In genomic region chr3:32946973-32947372, GRCh38 we compare ENCODE assay signal across 15 cellular contexts. TPM values are rescaled to one million over a fixed set of nuclear protein-coding genes. Genes with fewer than 3 reads are reported as not detected.
DNase-seq lines count a peak whose midpoint lies in the region; ATAC-seq and TF ChIP-seq lines count a peak whose summit lies in the region.
"Had no signal": no experiment of that assay in that cellular context is flagged by ENCODE, and none has a peak within 500 bp of the region (broad histone marks: within the 10 kb centered on the region; RNA-seq: fewer than 3 reads in every experiment).

No MANE protein-coding gene starts in this region.

- H3K27ac ChIP-seq in HCT116 (ENCODE audit: low read depth, low read length) (no peak overlapping the region), KMS-11 (no peak overlapping the region), caudate nucleus (ENCODE audit: low read depth, low read length) (no peak overlapping the region)

- POLR2A ChIA-PET in HCT116 (lab: Charles Lee), result no interaction called here

- H4K20me1 ChIP-seq in HCT116 (ENCODE audit: insufficient read depth) (no peaks in the 10 kb centered on the region), KMS-11 (ENCODE audit: insufficient read depth) (no peaks in the 10 kb centered on the region)

- H3K4me1 ChIP-seq in HCT116 (ENCODE audit: control insufficient read depth in 1 of 2, insufficient read depth in 2 of 2, low read length in 2 of 2) (peaks cover 0 to 14% of the 10 kb centered on the region in 2 experiments; a peak in 2 of 4 replicates), KMS-11 (ENCODE audit: low read depth, poor library complexity, severe bottlenecking) (peaks cover 5% of the 10 kb centered on the region)

- TF ChIP-seq POLR2A in HCT116 (IDR thresholded peaks at IDR 0.05; ENCODE audit: borderline replicate concordance, extremely low read depth, insufficient read depth, insufficient read length), result no peak

- no peak for TF ChIP-seq RAD21 in HCT116 (IDR thresholded peaks at IDR 0.05; ENCODE audit: low read depth)

- H3K4me3 ChIP-seq in HCT116 (replicated peaks in 1 of 2; ENCODE audit: low read depth in 1 of 2, low read length in 2 of 2) (no peak overlapping the region), KMS-11 (IDR thresholded peaks at IDR 0.05; ENCODE audit: insufficient read depth, low read depth, low read length) (no peak overlapping the region)

- CTCF ChIA-PET in HCT116 (lab: Charles Lee), result interaction anchor here (0.7 to 4.1 kb wide), 10 partner anchors 13 to 842 kb away, joined by 3 to 26 read pairs (median 4); no protein-coding TSS in a partner anchor

- H3K27me3 ChIP-seq in HCT116 (ENCODE audit: insufficient read depth, low read length) (no peaks in the 10 kb centered on the region), KMS-11 (ENCODE audit: insufficient read depth, low read depth) (no peaks in the 10 kb centered on the region)

- H3K36me3 Mint-ChIP-seq in activated T-helper 1 cell treated with anti-CD3 and anti-CD28 coated beads, Interleukin-12 subunit alpha, Interleukin-12 subunit beta, Interleukin-2, Interleukin-4 antibody, amounts not matched to agents 30 ng/mL and 10 ng/mL and 1 ng/mL, durations not matched to agents 14 hours and 24 hours and 36 hours (ENCODE audit: low read depth), result peaks cover 10% of the 10 kb centered on the region
- H3K36me3 Mint-ChIP-seq in stimulated activated memory B cell treated with anti-CD40 and anti-IgM and Interleukin-4, amounts not matched to agents 10 μg/mL and 1 μg/mL and 100 μg/mL, for 72 hours, result no peaks in the 10 kb centered on the region

- H2AFZ ChIP-seq in HCT116 (ENCODE audit: low read depth, low read length, poor library complexity, severe bottlenecking) (peak overlapping the region; percentile 84), KMS-11 (ENCODE audit: low read depth) (0 out of 2 replicates have a peak overlapping the region, but pooled peaks have one; percentile 54)

- H3K9me3 ChIP-seq in HCT116 (ENCODE audit: control insufficient read depth in 1 of 2, insufficient read depth in 1 of 2, low read depth in 1 of 2, low read length in 2 of 2), result no peaks in the 10 kb centered on the region

- H3K27ac Mint-ChIP-seq in activated T-helper 1 cell treated with anti-CD3 and anti-CD28 coated beads, Interleukin-12 subunit alpha, Interleukin-12 subunit beta, Interleukin-2, Interleukin-4 antibody, amounts not matched to agents 30 ng/mL and 10 ng/mL and 1 ng/mL, durations not matched to agents 14 hours and 24 hours and 36 hours, result peak overlapping the region; percentile 36
- H3K27ac Mint-ChIP-seq in stimulated activated memory B cell treated with anti-CD40 and anti-IgM and Interleukin-4, amounts not matched to agents 10 μg/mL and 1 μg/mL and 100 μg/mL, for 72 hours, result peak overlapping the region; percentile 61
- H3K27ac Mint-ChIP-seq: HFFc6 had no signal

- RAD21 ChIA-PET in HCT116 (lab: Charles Lee; ENCODE audit: low non-redundant PET in 1 of 2, low total read pairs in 2 of 2, uncharacterized antibody in 2 of 2, unreplicated experiment in 2 of 2), result interaction anchor here (0.6 to 0.7 kb wide), 2 partner anchors 127 to 840 kb away, joined by 3 read pairs; no protein-coding TSS in a partner anchor

- H3K4me1 Mint-ChIP-seq in activated T-helper 1 cell treated with anti-CD3 and anti-CD28 coated beads, Interleukin-12 subunit alpha, Interleukin-12 subunit beta, Interleukin-2, Interleukin-4 antibody, amounts not matched to agents 30 ng/mL and 10 ng/mL and 1 ng/mL, durations not matched to agents 14 hours and 24 hours and 36 hours (ENCODE audit: low read depth), result peaks cover 40% of the 10 kb centered on the region
- H3K4me1 Mint-ChIP-seq in stimulated activated memory B cell treated with anti-CD40 and anti-IgM and Interleukin-4, amounts not matched to agents 10 μg/mL and 1 μg/mL and 100 μg/mL, for 72 hours, result peaks cover 20% of the 10 kb centered on the region

- intact Hi-C loops in HCT116 (cut with micrococcal nuclease), result loop anchor here (1.0 to 2.0 kb wide), 4 partner anchors 127 to 840 kb away; no protein-coding TSS in a partner anchor
- intact Hi-C loops in activated T-helper 1 cell treated with anti-CD3 and anti-CD28 coated beads, Interleukin-12 subunit alpha, Interleukin-12 subunit beta, Interleukin-2, Interleukin-4 antibody, amounts not matched to agents 30 ng/mL and 10 ng/mL and 1 ng/mL, durations not matched to agents 14 hours and 24 hours and 36 hours (cut with micrococcal nuclease), result loop anchor here (1.0 to 5.0 kb wide), 10 partner anchors 13 to 495 kb away; partner anchors contain the start of genes GLB1, TMPPE and UBP1

- H3K9ac ChIP-seq in HCT116 (ENCODE audit: low read length) (no peak overlapping the region), KMS-11 (no peak overlapping the region)

- H3K27me3 Mint-ChIP-seq in activated T-helper 1 cell treated with anti-CD3 and anti-CD28 coated beads, Interleukin-12 subunit alpha, Interleukin-12 subunit beta, Interleukin-2, Interleukin-4 antibody, amounts not matched to agents 30 ng/mL and 10 ng/mL and 1 ng/mL, durations not matched to agents 14 hours and 24 hours and 36 hours (ENCODE audit: insufficient read depth), result peaks cover 8% of the 10 kb centered on the region
- H3K27me3 Mint-ChIP-seq in stimulated activated memory B cell treated with anti-CD40 and anti-IgM and Interleukin-4, amounts not matched to agents 10 μg/mL and 1 μg/mL and 100 μg/mL, for 72 hours, result no peaks in the 10 kb centered on the region
- H3K27me3 Mint-ChIP-seq: CD4-positive, alpha-beta memory T cell had no signal

- H3K4me2 ChIP-seq in HCT116 (ENCODE audit: low read length) (no peak overlapping the region), KMS-11 (no peak overlapping the region)

- H3K9me2 ChIP-seq in HCT116 (ENCODE audit: insufficient read depth), result no peaks in the 10 kb centered on the region

- DNase-seq in HCT116 (ENCODE audit: low read depth, low spot score), result no peak
- DNase-seq in activated T-helper 1 cell treated with anti-CD3 and anti-CD28 coated beads, Interleukin-12 subunit alpha, Interleukin-12 subunit beta, Interleukin-2, Interleukin-4 antibody, amounts not matched to agents 30 ng/mL and 10 ng/mL and 1 ng/mL, durations not matched to agents 14 hours and 24 hours and 36 hours (ENCODE audit: low spot score), result no peak
- no peak for DNase-seq in caudate nucleus (lab: John Stamatoyannopoulos, UW)

- H3K79me2 ChIP-seq in HCT116 (ENCODE audit: insufficient read depth, low read length) (no peaks in the 10 kb centered on the region), KMS-11 (ENCODE audit: insufficient read depth, low read depth) (no peaks in the 10 kb centered on the region)

- no TSS peak for BruUV-seq in HCT116 (replicated peaks; lab: Mats Ljungman, UMichigan)

- H3K36me3 ChIP-seq in HCT116 (ENCODE audit: control insufficient read depth in 1 of 2, insufficient read depth in 2 of 2, low read length in 2 of 2) (no peaks in the 10 kb centered on the region), KMS-11 (ENCODE audit: insufficient read depth) (no peaks in the 10 kb centered on the region)

- no peak for ATAC-seq in HCT116
- ATAC-seq in stimulated activated memory B cell treated with anti-CD40 and anti-IgM and Interleukin-4, amounts not matched to agents 10 μg/mL and 1 μg/mL and 100 μg/mL, for 72 hours, result no peak
- ATAC-seq in GM21723 (IDR thresholded peaks at IDR 0.05; ENCODE audit: unreplicated experiment), result no peak
- ATAC-seq in GM21390 (IDR thresholded peaks at IDR 0.05; ENCODE audit: unreplicated experiment), result no peak

- H3K9me3 Mint-ChIP-seq in activated T-helper 1 cell treated with anti-CD3 and anti-CD28 coated beads, Interleukin-12 subunit alpha, Interleukin-12 subunit beta, Interleukin-2, Interleukin-4 antibody, amounts not matched to agents 30 ng/mL and 10 ng/mL and 1 ng/mL, durations not matched to agents 14 hours and 24 hours and 36 hours, result no peaks in the 10 kb centered on the region
- no peaks in the 10 kb centered on the region for H3K9me3 Mint-ChIP-seq in stimulated activated memory B cell treated with anti-CD40 and anti-IgM and Interleukin-4, amounts not matched to agents 10 μg/mL and 1 μg/mL and 100 μg/mL, for 72 hours
- H3K9me3 Mint-ChIP-seq: CD4-positive, alpha-beta memory T cell; HFFc6 had no signal

- H3K4me3 Mint-ChIP-seq in activated T-helper 1 cell treated with anti-CD3 and anti-CD28 coated beads, Interleukin-12 subunit alpha, Interleukin-12 subunit beta, Interleukin-2, Interleukin-4 antibody, amounts not matched to agents 30 ng/mL and 10 ng/mL and 1 ng/mL, durations not matched to agents 14 hours and 24 hours and 36 hours, result no peak overlapping the region
- no peak overlapping the region for H3K4me3 Mint-ChIP-seq in stimulated activated memory B cell treated with anti-CD40 and anti-IgM and Interleukin-4, amounts not matched to agents 10 μg/mL and 1 μg/mL and 100 μg/mL, for 72 hours
- H3K4me3 Mint-ChIP-seq: HFFc6 had no signal

- no peak for TF ChIP-seq CTCF in HCT116 (IDR thresholded peaks at IDR 0.05 in 2 of 3, conservative IDR thresholded peaks at IDR 0.05 in 1 of 3; ENCODE audit: borderline replicate concordance in 1 of 3, insufficient read depth in 1 of 3, low read depth in 2 of 3, low read length in 2 of 3)
- TF ChIP-seq CTCF in KMS-11 (conservative IDR thresholded peaks at IDR 0.05; ENCODE audit: low read depth, low read length), result no peak

TF ChIP-seq in HCT116, 20 proteins besides CTCF, POLR2A, EP300 and RAD21 (continues in another document):
- TF ChIP-seq TCF7L2 (IDR thresholded peaks at IDR 0.05; ENCODE audit: borderline replicate concordance, extremely low read depth, insufficient read depth, insufficient read length) (no peak), FOSL1 (IDR thresholded peaks at IDR 0.05; ENCODE audit: low read depth) (no peak), POLR2AphosphoS5 (IDR thresholded peaks at IDR 0.05; ENCODE audit: low read depth, low read length) (no peak), SRF (IDR thresholded peaks at IDR 0.05; ENCODE audit: low read depth) (no peak), EGR1 (IDR thresholded peaks at IDR 0.05; ENCODE audit: low read depth) (no peak), ZNF274 (IDR thresholded peaks at IDR 0.05; ENCODE audit: low read depth, low read length) (no peak)

RNA-seq across cellular contexts. Expression of gene CCR4, which starts 4.5 kb away (rescaled TPM):
- not detected for total RNA-seq in HCT116 (2021; ENCODE audit: unreplicated experiment)
- polyA plus RNA-seq in HCT116 (2012), result not detected in 2 replicates
- total RNA-seq in activated T-helper 1 cell treated with anti-CD3 and anti-CD28 coated beads, Interleukin-12 subunit alpha, Interleukin-12 subunit beta, Interleukin-2, Interleukin-4 antibody, amounts not matched to agents 30 ng/mL and 10 ng/mL and 1 ng/mL, durations not matched to agents 14 hours and 24 hours and 36 hours, result 110 and 115 TPM in 2 replicates
- total RNA-seq: A172, A673, Calu3, Daoy, H7, HFFc6 had no signal
- polyA plus RNA-seq: BJ had no signal

Comparison
In these comparisons a context has a peak if more than half of its experiments do, and no peak if none do; other contexts are left out.
1. RNA of gene CCR4, which starts 4.5 kb away (total RNA-seq): 110 to 115 TPM in activated T-helper 1 cell treated with anti-CD3 and anti-CD28 coated beads, Interleukin-12 subunit alpha, Interleukin-12 subunit beta, Interleukin-2, Interleukin-4 antibody, amounts not matched to agents 30 ng/mL and 10 ng/mL and 1 ng/mL, durations not matched to agents 14 hours and 24 hours and 36 hours; not detected in HCT116 (single experiment); every median in the first group is over 100 times any median in the second.